In genomic region chr10:114810926-114811325, GRCh38 we compare ENCODE assay signal across 11 cellular contexts. TPM values are rescaled to one million over a fixed set of nuclear protein-coding genes. Genes with fewer than 3 reads are reported as not detected.
DNase-seq lines count a peak whose midpoint lies in the region; ATAC-seq and TF ChIP-seq lines count a peak whose summit lies in the region.
"Had no signal": no experiment of that assay in that cellular context is flagged by ENCODE, and none has a peak within 500 bp of the region (broad histone marks: within the 10 kb centered on the region; RNA-seq: fewer than 3 reads in every experiment).

No MANE protein-coding gene starts in this region.

- no peaks in the 10 kb centered on the region for H3K27me3 Mint-ChIP-seq in activated naive CD8-positive, alpha-beta T cell treated with anti-CD3 and anti-CD28 coated beads, Interleukin-2, amount 10 ng/mL, durations not matched to agents 7 days and 5 days
- no peaks in the 10 kb centered on the region for H3K27me3 Mint-ChIP-seq in activated naive CD8-positive, alpha-beta T cell treated with anti-CD3 and anti-CD28 coated beads for 36 hours
- no peaks in the 10 kb centered on the region for H3K27me3 Mint-ChIP-seq in type B pancreatic cell
- peaks cover 0 to 7% (median 0%) of the 10 kb centered on the region in 5 donors for H3K27me3 Mint-ChIP-seq in naive thymus-derived CD4-positive, alpha-beta T cell

- no peaks in the 10 kb centered on the region for H3K27me3 ChIP-seq in naive thymus-derived CD4-positive, alpha-beta T cell (ENCODE audit: control insufficient read depth in 2 of 2, insufficient read depth in 2 of 2, low read length in 2 of 2)
- no peaks in the 10 kb centered on the region for H3K27me3 ChIP-seq in esophagus muscularis mucosa

- H3K4me3 ChIP-seq in naive thymus-derived CD4-positive, alpha-beta T cell (ENCODE audit: low read length): no peak overlapping the region
- H3K4me3 ChIP-seq in esophagus muscularis mucosa: no peak overlapping the region
- H3K4me3 ChIP-seq: GM23248 had no signal

- POLR2A ChIA-PET in activated naive CD8-positive, alpha-beta T cell treated with anti-CD3 and anti-CD28 coated beads, Interleukin-2, amount 10 ng/mL, durations not matched to agents 7 days and 5 days (lab: Charles Lee): interaction anchor here (1.3 to 2.9 kb wide), 2 partner anchors 9 to 11 kb away, joined by 3 to 23 read pairs; partner anchors contain the start of gene FHIP2A
- POLR2A ChIA-PET in naive thymus-derived CD4-positive, alpha-beta T cell (lab: Charles Lee): interaction anchor here (0.9 kb wide), 1 partner anchor 10 kb away, joined by 3 read pairs; the partner anchor contains the start of gene FHIP2A

- no peak for TF ChIP-seq CTCF in type B pancreatic cell (conservative IDR thresholded peaks at IDR 0.05)
- TF ChIP-seq CTCF in esophagus muscularis mucosa (IDR thresholded peaks at IDR 0.05): no peak

- no peaks in the 10 kb centered on the region for H3K9me3 ChIP-seq in naive thymus-derived CD4-positive, alpha-beta T cell (ENCODE audit: control insufficient read depth in 2 of 3, low read length in 3 of 3)
- no peaks in the 10 kb centered on the region for H3K9me3 ChIP-seq in esophagus muscularis mucosa

- H3K27ac ChIP-seq in naive thymus-derived CD4-positive, alpha-beta T cell (ENCODE audit: low read depth, low read length): no peak overlapping the region
- no peak overlapping the region for H3K27ac ChIP-seq in esophagus muscularis mucosa (replicated peaks in 1 of 4)
- H3K27ac ChIP-seq: GM23248 had no signal

- peak overlapping the region; percentile 83 for H3K27ac Mint-ChIP-seq in activated naive CD8-positive, alpha-beta T cell treated with anti-CD3 and anti-CD28 coated beads, Interleukin-2, amount 10 ng/mL, durations not matched to agents 7 days and 5 days
- H3K27ac Mint-ChIP-seq in activated naive CD8-positive, alpha-beta T cell treated with anti-CD3 and anti-CD28 coated beads for 36 hours: no peak overlapping the region
- peak overlapping the region; percentile 29 for H3K27ac Mint-ChIP-seq in type B pancreatic cell
- peak overlapping the region in 3 of 9 donors; percentile 37 to 91 (median 58) for H3K27ac Mint-ChIP-seq in naive thymus-derived CD4-positive, alpha-beta T cell

- peaks cover 6% of the 10 kb centered on the region for H3K36me3 Mint-ChIP-seq in activated naive CD8-positive, alpha-beta T cell treated with anti-CD3 and anti-CD28 coated beads, Interleukin-2, amount 10 ng/mL, durations not matched to agents 7 days and 5 days
- H3K36me3 Mint-ChIP-seq in activated naive CD8-positive, alpha-beta T cell treated with anti-CD3 and anti-CD28 coated beads for 36 hours: no peaks in the 10 kb centered on the region
- no peaks in the 10 kb centered on the region for H3K36me3 Mint-ChIP-seq in type B pancreatic cell
- peaks cover 0 to 12% (median 0%) of the 10 kb centered on the region in 5 donors for H3K36me3 Mint-ChIP-seq in naive thymus-derived CD4-positive, alpha-beta T cell

- TF ChIP-seq POLR2A in esophagus muscularis mucosa (IDR thresholded peaks at IDR 0.05; ENCODE audit: low read depth): no peak

- DNase-seq in activated naive CD8-positive, alpha-beta T cell treated with anti-CD3 and anti-CD28 coated beads, Interleukin-2, amount 10 ng/mL, durations not matched to agents 7 days and 5 days: no peak
- no peak for DNase-seq in activated naive CD8-positive, alpha-beta T cell treated with anti-CD3 and anti-CD28 coated beads for 36 hours
- no peak for DNase-seq in type B pancreatic cell (ENCODE audit: extremely low spot score, unreplicated experiment)
- DNase-seq in Right ventricle myocardium inferior (ENCODE audit: missing footprints): no peak
- no peak for DNase-seq in naive thymus-derived CD4-positive, alpha-beta T cell
- no peak for DNase-seq in esophagus muscularis mucosa (ENCODE audit: extremely low spot score)
- DNase-seq: GM23248; SHP77 treated with DMSO at 0.1 percent for 48 hours; stimulated activated CD4-positive, alpha-beta T cell treated with anti-CD3 and anti-CD28 coated beads, Interleukin-2, amount 100 ng/mL, for 24 hours had no signal

- no peaks in the 10 kb centered on the region for H3K9me3 Mint-ChIP-seq in activated naive CD8-positive, alpha-beta T cell treated with anti-CD3 and anti-CD28 coated beads, Interleukin-2, amount 10 ng/mL, durations not matched to agents 7 days and 5 days
- no peaks in the 10 kb centered on the region for H3K9me3 Mint-ChIP-seq in activated naive CD8-positive, alpha-beta T cell treated with anti-CD3 and anti-CD28 coated beads for 36 hours
- peaks cover 5% of the 10 kb centered on the region for H3K9me3 Mint-ChIP-seq in type B pancreatic cell
- H3K9me3 Mint-ChIP-seq in naive thymus-derived CD4-positive, alpha-beta T cell: peaks cover 0 to 7% (median 0%) of the 10 kb centered on the region in 11 donors

- TF ChIP-seq EP300 in esophagus muscularis mucosa (IDR thresholded peaks at IDR 0.05): no peak

- 100% methylated on average over 1 of the region's 1 CpG for WGBS in esophagus muscularis mucosa

- peak overlapping the region; percentile 67 for H3K4me3 Mint-ChIP-seq in activated naive CD8-positive, alpha-beta T cell treated with anti-CD3 and anti-CD28 coated beads, Interleukin-2, amount 10 ng/mL, durations not matched to agents 7 days and 5 days
- no peak overlapping the region for H3K4me3 Mint-ChIP-seq in activated naive CD8-positive, alpha-beta T cell treated with anti-CD3 and anti-CD28 coated beads for 36 hours
- no peak overlapping the region for H3K4me3 Mint-ChIP-seq in type B pancreatic cell
- H3K4me3 Mint-ChIP-seq in naive thymus-derived CD4-positive, alpha-beta T cell: peak overlapping the region in 1 of 10 donors; percentile 60

- intact Hi-C loops in Right ventricle myocardium inferior (cut with DNase I) (no loop called here), esophagus muscularis mucosa (cut with DNase I) (no loop called here)
- intact Hi-C loops in naive thymus-derived CD4-positive, alpha-beta T cell (cut with micrococcal nuclease): loop anchor here in 1 of 2 donors (1.0 kb wide), 2 partner anchors 10 kb away; partner anchors contain the start of gene FHIP2A

- H3K4me1 Mint-ChIP-seq in activated naive CD8-positive, alpha-beta T cell treated with anti-CD3 and anti-CD28 coated beads, Interleukin-2, amount 10 ng/mL, durations not matched to agents 7 days and 5 days: peaks cover 17% of the 10 kb centered on the region
- H3K4me1 Mint-ChIP-seq in activated naive CD8-positive, alpha-beta T cell treated with anti-CD3 and anti-CD28 coated beads for 36 hours: peaks cover 14% of the 10 kb centered on the region
- H3K4me1 Mint-ChIP-seq in type B pancreatic cell (ENCODE audit: unreplicated experiment): peaks cover 10% of the 10 kb centered on the region
- H3K4me1 Mint-ChIP-seq in naive thymus-derived CD4-positive, alpha-beta T cell: peaks cover 0 to 31% (median 8%) of the 10 kb centered on the region in 7 donors

- no peaks in the 10 kb centered on the region for H3K36me3 ChIP-seq in naive thymus-derived CD4-positive, alpha-beta T cell (ENCODE audit: control insufficient read depth in 2 of 3, insufficient read depth in 3 of 3, low read length in 3 of 3)
- no peaks in the 10 kb centered on the region for H3K36me3 ChIP-seq in esophagus muscularis mucosa

- ATAC-seq in activated naive CD8-positive, alpha-beta T cell treated with anti-CD3 and anti-CD28 coated beads, Interleukin-2, amount 10 ng/mL, durations not matched to agents 7 days and 5 days (ENCODE audit: low read depth): peak; percentile 86
- ATAC-seq in GM21737 (IDR thresholded peaks at IDR 0.05; ENCODE audit: unreplicated experiment): peak; percentile 100
- peak; percentile 99 for ATAC-seq in HG03432 (IDR thresholded peaks at IDR 0.05; ENCODE audit: unreplicated experiment)
- ATAC-seq in Right ventricle myocardium inferior: no peak
- no peak for ATAC-seq in naive thymus-derived CD4-positive, alpha-beta T cell

- H3K4me1 ChIP-seq in naive thymus-derived CD4-positive, alpha-beta T cell (ENCODE audit: control insufficient read depth in 2 of 2, insufficient read depth in 2 of 2, low read length in 2 of 2): peaks cover 0 to 18% of the 10 kb centered on the region in 2 donors
- no peaks in the 10 kb centered on the region for H3K4me1 ChIP-seq in esophagus muscularis mucosa

- CTCF ChIA-PET in naive thymus-derived CD4-positive, alpha-beta T cell (lab: Charles Lee): no interaction called here

RNA-seq across cellular contexts. Expression of gene FHIP2A, which starts 10.7 kb away (rescaled TPM):
- total RNA-seq in activated naive CD8-positive, alpha-beta T cell treated with anti-CD3 and anti-CD28 coated beads, Interleukin-2, amount 10 ng/mL, durations not matched to agents 7 days and 5 days: 10 to 100 TPM; 26.4 to 29.7 TPM
- 10 to 100 TPM; 13.2 to 14.7 TPM for total RNA-seq in activated naive CD8-positive, alpha-beta T cell treated with anti-CD3 and anti-CD28 coated beads for 36 hours
- total RNA-seq in type B pancreatic cell (ENCODE audit: low replicate concordance) (24.4 and 25.0 TPM in 2 replicates), Right ventricle myocardium inferior (25.2 TPM), esophagus muscularis mucosa (10 to 100 TPM; 24.7 to 42.8 (median 39.0) TPM)
- total RNA-seq in naive thymus-derived CD4-positive, alpha-beta T cell: 10 to 100 TPM; 17.5 to 28.7 (median 19.6) TPM
- 1 to 10 TPM; 6.1 to 6.2 TPM for polyA plus RNA-seq in naive thymus-derived CD4-positive, alpha-beta T cell

Comparison
In these comparisons a context has a peak if more than half of its experiments do, and no peak if none do; other contexts are left out.
1. ATAC-seq: peak in activated naive CD8-positive, alpha-beta T cell treated with anti-CD3 and anti-CD28 coated beads, Interleukin-2, amount 10 ng/mL, durations not matched to agents 7 days and 5 days (single experiment), GM21737 (single experiment) and HG03432 (single experiment); none in Right ventricle myocardium inferior (single experiment) and naive thymus-derived CD4-positive, alpha-beta T cell (single experiment).